In genomic region chr16:12749076-12749475, GRCh38 we compare ENCODE assay signal across 18 cellular contexts.
"Had no signal": no experiment of that assay in that cellular context is flagged by ENCODE, and none has a peak within 500 bp of the region (broad histone marks: within the 10 kb centered on the region; RNA-seq: fewer than 3 reads in every experiment).

No MANE protein-coding gene starts in this region.

- ATAC-seq: foreskin keratinocyte, sciatic nerve, upper lobe of right lung had no signal

- H3K27me3 Mint-ChIP-seq: central memory CD8-positive, alpha-beta T cell; naive B cell had no signal

- DNase-seq: activated CD8-positive, alpha-beta memory T cell treated with anti-CD3 and anti-CD28 coated beads, Interleukin-2, amount 50 U/mL, for 48 hours; activated gamma-delta T cell treated with Interleukin-2 at 50 U/mL for 16 hours; effector memory CD4-positive, alpha-beta T cell; foreskin keratinocyte; kidney; mesenchymal stem cell; naive B cell; SHP77 treated with DMSO at 0.1 percent for 48 hours; SK-N-SH; stimulated activated CD4-positive, alpha-beta T cell treated with anti-CD3 and anti-CD28 coated beads, Interleukin-15, amount 100 ng/mL, for 24 hours; stimulated activated CD8-positive, alpha-beta memory T cell treated with anti-CD3 and anti-CD28 coated beads, Interleukin-4, amount 100 ng/mL, for 48 hours; stimulated activated naive CD4-positive, alpha-beta T cell; thyroid gland; upper lobe of right lung had no signal

- H3K27ac Mint-ChIP-seq: naive B cell, neural progenitor cell had no signal

- H3K4me3 Mint-ChIP-seq: activated T-helper 1 cell treated with anti-CD3 and anti-CD28 coated beads, Interleukin-12 subunit alpha, Interleukin-12 subunit beta, Interleukin-2, Interleukin-4 antibody, amounts not matched to agents 30 ng/mL and 10 ng/mL and 1 ng/mL, durations not matched to agents 14 hours and 24 hours and 36 hours; central memory CD8-positive, alpha-beta T cell; naive B cell; neural progenitor cell had no signal

- H3K36me3 Mint-ChIP-seq: neural progenitor cell had no signal
